ENCODE assay signal across 23 cellular contexts in genomic region chr2:15874854-15875776, GRCh38.
"Had no signal": no experiment of that assay in that cellular context is flagged by ENCODE, and none has a peak within 500 bp of the region (broad histone marks: within the 10 kb centered on the region; RNA-seq: fewer than 3 reads in every experiment).

No MANE protein-coding gene starts in this region.

- H3K36me3 ChIP-seq: gastroesophageal sphincter, ovary, spleen, transverse colon, uterus had no signal

- H3K27me3 ChIP-seq: gastroesophageal sphincter, ovary, spleen, transverse colon, uterus had no signal

- H3K27ac ChIP-seq: gastroesophageal sphincter, ovary, spleen, transverse colon, uterus had no signal

- H3K27me3 Mint-ChIP-seq: activated CD4-positive, alpha-beta memory T cell treated with anti-CD3 and anti-CD28 coated beads, Interleukin-2, amount 10 ng/mL, durations not matched to agents 7 days and 5 days; activated CD4-positive, alpha-beta T cell treated with anti-CD3 and anti-CD28 coated beads, Interleukin-2, amount 10 ng/mL, durations not matched to agents 24 days and 14 days; activated naive CD4-positive, alpha-beta T cell treated with anti-CD3 and anti-CD28 coated beads, Interleukin-2, amount 10 ng/mL, durations not matched to agents 7 days and 5 days; activated naive CD8-positive, alpha-beta T cell treated with anti-CD3 and anti-CD28 coated beads, Interleukin-2, amount 10 ng/mL, durations not matched to agents 7 days and 5 days; progenitor cell of endocrine pancreas had no signal

- H3K9me3 ChIP-seq: ovary, SK-N-SH, transverse colon, uterus had no signal

- H3K4me1 ChIP-seq: gastroesophageal sphincter, spleen, transverse colon, uterus had no signal

- H3K9me2 ChIP-seq: SK-N-SH had no signal

- H3K4me1 Mint-ChIP-seq: activated CD4-positive, alpha-beta memory T cell treated with anti-CD3 and anti-CD28 coated beads, Interleukin-2, amount 10 ng/mL, durations not matched to agents 7 days and 5 days; activated CD4-positive, alpha-beta T cell treated with anti-CD3 and anti-CD28 coated beads, Interleukin-2, amount 10 ng/mL, durations not matched to agents 24 days and 14 days; activated naive CD4-positive, alpha-beta T cell treated with anti-CD3 and anti-CD28 coated beads, Interleukin-2, amount 10 ng/mL, durations not matched to agents 7 days and 5 days; activated naive CD8-positive, alpha-beta T cell treated with anti-CD3 and anti-CD28 coated beads, Interleukin-2, amount 10 ng/mL, durations not matched to agents 7 days and 5 days; natural killer cell; T-helper 17 cell had no signal

- H3K36me3 Mint-ChIP-seq: activated naive CD4-positive, alpha-beta T cell treated with anti-CD3 and anti-CD28 coated beads, Interleukin-2, amount 10 ng/mL, durations not matched to agents 7 days and 5 days; activated naive CD8-positive, alpha-beta T cell treated with anti-CD3 and anti-CD28 coated beads, Interleukin-2, amount 10 ng/mL, durations not matched to agents 7 days and 5 days; natural killer cell had no signal

- H3K4me2 ChIP-seq: SK-N-SH had no signal

- H3K9ac ChIP-seq: SK-N-SH had no signal

- DNase-seq: activated CD4-positive, alpha-beta memory T cell treated with anti-CD3 and anti-CD28 coated beads, Interleukin-2, amount 10 ng/mL, durations not matched to agents 7 days and 5 days; activated CD4-positive, alpha-beta T cell treated with anti-CD3 and anti-CD28 coated beads, Interleukin-2, amount 10 ng/mL, durations not matched to agents 24 days and 14 days; activated CD4-positive, CD25-positive, alpha-beta regulatory T cell treated with anti-CD3 and anti-CD28 coated beads, Interleukin-2, amount 50 U/mL, for 72 hours; activated CD8-positive, alpha-beta memory T cell treated with anti-CD3 and anti-CD28 coated beads, Interleukin-2, amount 50 U/mL, for 48 hours; activated gamma-delta T cell; activated naive CD4-positive, alpha-beta T cell treated with anti-CD3 and anti-CD28 coated beads, Interleukin-2, amount 10 ng/mL, durations not matched to agents 7 days and 5 days; activated naive CD8-positive, alpha-beta T cell treated with anti-CD3 and anti-CD28 coated beads, Interleukin-2, amount 10 ng/mL, durations not matched to agents 7 days and 5 days; activated T-cell treated with anti-CD3 and anti-CD28 coated beads, Interleukin-2, amount 50 U/mL, for 24 hours; caudate nucleus; cortex of kidney; hippocampal formation; natural killer cell; ovary; SK-N-SH; spleen; stimulated activated naive CD4-positive, alpha-beta T cell treated with Interleukin-2 at 50 U/mL for 16 hours; SW 1271; T-helper 17 cell; T1000; transverse colon; uterus had no signal

- H3K4me3 Mint-ChIP-seq: activated CD4-positive, alpha-beta memory T cell treated with anti-CD3 and anti-CD28 coated beads, Interleukin-2, amount 10 ng/mL, durations not matched to agents 7 days and 5 days; activated CD4-positive, alpha-beta T cell treated with anti-CD3 and anti-CD28 coated beads, Interleukin-2, amount 10 ng/mL, durations not matched to agents 24 days and 14 days; activated naive CD4-positive, alpha-beta T cell treated with anti-CD3 and anti-CD28 coated beads, Interleukin-2, amount 10 ng/mL, durations not matched to agents 7 days and 5 days; activated naive CD8-positive, alpha-beta T cell treated with anti-CD3 and anti-CD28 coated beads, Interleukin-2, amount 10 ng/mL, durations not matched to agents 7 days and 5 days; activated T-cell treated with anti-CD3 and anti-CD28 coated beads, Interleukin-2, amount 50 U/mL, for 24 hours; natural killer cell; T-helper 17 cell had no signal

- H3K9me3 Mint-ChIP-seq: activated naive CD8-positive, alpha-beta T cell treated with anti-CD3 and anti-CD28 coated beads, Interleukin-2, amount 10 ng/mL, durations not matched to agents 7 days and 5 days; activated T-cell treated with anti-CD3 and anti-CD28 coated beads, Interleukin-2, amount 50 U/mL, for 24 hours; natural killer cell had no signal

- H3K27ac Mint-ChIP-seq: activated CD4-positive, alpha-beta memory T cell treated with anti-CD3 and anti-CD28 coated beads, Interleukin-2, amount 10 ng/mL, durations not matched to agents 7 days and 5 days; activated CD4-positive, alpha-beta T cell treated with anti-CD3 and anti-CD28 coated beads, Interleukin-2, amount 10 ng/mL, durations not matched to agents 24 days and 14 days; activated naive CD4-positive, alpha-beta T cell treated with anti-CD3 and anti-CD28 coated beads, Interleukin-2, amount 10 ng/mL, durations not matched to agents 7 days and 5 days; activated naive CD8-positive, alpha-beta T cell treated with anti-CD3 and anti-CD28 coated beads, Interleukin-2, amount 10 ng/mL, durations not matched to agents 7 days and 5 days; activated T-cell treated with anti-CD3 and anti-CD28 coated beads, Interleukin-2, amount 50 U/mL, for 24 hours; natural killer cell; progenitor cell of endocrine pancreas; T-helper 17 cell had no signal

- H3K4me3 ChIP-seq: gastroesophageal sphincter, ovary, spleen, transverse colon, uterus had no signal
